Comparison of ENCODE assay signal across 1 cellular context in genomic region chr10:31031666-31032514, GRCh38.
TF ChIP-seq lines count a peak whose summit lies in the region.

A gene with protein sequence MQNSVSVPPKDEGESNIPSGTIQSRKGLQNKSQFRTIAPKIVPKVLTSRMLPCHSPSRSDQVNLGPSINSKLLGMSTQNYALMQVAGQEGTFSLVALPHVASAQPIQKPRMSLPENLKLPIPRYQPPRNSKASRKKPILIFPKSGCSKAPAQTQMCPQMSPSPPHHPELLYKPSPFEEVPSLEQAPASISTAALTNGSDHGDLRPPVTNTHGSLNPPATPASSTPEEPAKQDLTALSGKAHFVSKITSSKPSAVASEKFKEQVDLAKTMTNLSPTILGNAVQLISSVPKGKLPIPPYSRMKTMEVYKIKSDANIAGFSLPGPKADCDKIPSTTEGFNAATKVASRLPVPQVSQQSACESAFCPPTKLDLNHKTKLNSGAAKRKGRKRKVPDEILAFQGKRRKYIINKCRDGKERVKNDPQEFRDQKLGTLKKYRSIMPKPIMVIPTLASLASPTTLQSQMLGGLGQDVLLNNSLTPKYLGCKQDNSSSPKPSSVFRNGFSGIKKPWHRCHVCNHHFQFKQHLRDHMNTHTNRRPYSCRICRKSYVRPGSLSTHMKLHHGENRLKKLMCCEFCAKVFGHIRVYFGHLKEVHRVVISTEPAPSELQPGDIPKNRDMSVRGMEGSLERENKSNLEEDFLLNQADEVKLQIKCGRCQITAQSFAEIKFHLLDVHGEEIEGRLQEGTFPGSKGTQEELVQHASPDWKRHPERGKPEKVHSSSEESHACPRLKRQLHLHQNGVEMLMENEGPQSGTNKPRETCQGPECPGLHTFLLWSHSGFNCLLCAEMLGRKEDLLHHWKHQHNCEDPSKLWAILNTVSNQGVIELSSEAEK (minus strand): TSS chr10:31031865. CDS start chr10:30877034, 154,831 bp downstream.

TF ChIP-seq in HepG2, 621 proteins besides CTCF, POLR2A, EP300 and RAD21 (continued from another document and continues in another):
- TF ChIP-seq, protein P1, sequence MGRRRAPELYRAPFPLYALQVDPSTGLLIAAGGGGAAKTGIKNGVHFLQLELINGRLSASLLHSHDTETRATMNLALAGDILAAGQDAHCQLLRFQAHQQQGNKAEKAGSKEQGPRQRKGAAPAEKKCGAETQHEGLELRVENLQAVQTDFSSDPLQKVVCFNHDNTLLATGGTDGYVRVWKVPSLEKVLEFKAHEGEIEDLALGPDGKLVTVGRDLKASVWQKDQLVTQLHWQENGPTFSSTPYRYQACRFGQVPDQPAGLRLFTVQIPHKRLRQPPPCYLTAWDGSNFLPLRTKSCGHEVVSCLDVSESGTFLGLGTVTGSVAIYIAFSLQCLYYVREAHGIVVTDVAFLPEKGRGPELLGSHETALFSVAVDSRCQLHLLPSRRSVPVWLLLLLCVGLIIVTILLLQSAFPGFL (CRISPR knock-in tag; IDR thresholded peaks at IDR 0.05), result no peak
- TF ChIP-seq ZNF20 (CRISPR knock-in tag; IDR thresholded peaks at IDR 0.05) (no peak), ZNF329 (CRISPR knock-in tag; IDR thresholded peaks at IDR 0.05; ENCODE audit: low read depth) (no peak), ATF4 (CRISPR knock-in tag; IDR thresholded peaks at IDR 0.05) (0 out of 4 replicates have a peak, but pooled peaks of 1 of the 2 experiments have one; percentile 44), ZNF775 (CRISPR knock-in tag; IDR thresholded peaks at IDR 0.05; ENCODE audit: borderline replicate concordance) (no peak), MAFG (CRISPR knock-in tag; IDR thresholded peaks at IDR 0.05) (no peak), SNAPC2 (CRISPR knock-in tag; IDR thresholded peaks at IDR 0.05) (peak; percentile 86; the same call in 1 of the 2 replicates), MAFK (conservative IDR thresholded peaks at IDR 0.05 in 1 of 2, IDR thresholded peaks at IDR 0.05 in 1 of 2; ENCODE audit: low read length in 2 of 2) (no peak), GABPB1 (CRISPR knock-in tag; IDR thresholded peaks at IDR 0.05) (peak; percentile 83), ZNF136 (CRISPR knock-in tag; IDR thresholded peaks at IDR 0.05; ENCODE audit: low read depth) (0 out of 2 replicates have a peak, but pooled peaks have one; percentile 36), ZNF556 (CRISPR knock-in tag; IDR thresholded peaks at IDR 0.05; ENCODE audit: borderline replicate concordance) (peak; percentile 26; the same call in 1 of the 2 replicates), FOXK1 (CRISPR knock-in tag; IDR thresholded peaks at IDR 0.05; ENCODE audit: borderline replicate concordance, low read depth) (0 out of 2 replicates have a peak, but pooled peaks have one; percentile 25), NONO (IDR thresholded peaks at IDR 0.05) (no peak), NONO (CRISPR knock-in tag; conservative IDR thresholded peaks at IDR 0.05) (peak; percentile 52), SOX6 (IDR thresholded peaks at IDR 0.05) (no peak), SOX6 (CRISPR knock-in tag; IDR thresholded peaks at IDR 0.05) (peak; percentile 18; the same call in 1 of the 2 replicates), TEF (CRISPR knock-in tag; IDR thresholded peaks at IDR 0.05) (no peak), HOXA7 (CRISPR knock-in tag; IDR thresholded peaks at IDR 0.05) (no peak), ZNF564 (CRISPR knock-in tag; IDR thresholded peaks at IDR 0.05) (no peak; the same call in 1 of the 2 replicates), CBFB (CRISPR knock-in tag; IDR thresholded peaks at IDR 0.05) (no peak; the same call in 1 of the 2 replicates), NFIC (IDR thresholded peaks at IDR 0.05; ENCODE audit: low read length) (no peak), HNF1A (IDR thresholded peaks at IDR 0.05; ENCODE audit: low read depth) (no peak), HNF1A (CRISPR knock-in tag; IDR thresholded peaks at IDR 0.05; ENCODE audit: borderline replicate concordance) (peak; percentile 24; the same call in 1 of the 2 replicates), JDP2 (CRISPR knock-in tag; IDR thresholded peaks at IDR 0.05; ENCODE audit: borderline replicate concordance) (no peak), ZNF749 (CRISPR knock-in tag; IDR thresholded peaks at IDR 0.05; ENCODE audit: borderline replicate concordance) (no peak), TFAP4 (IDR thresholded peaks at IDR 0.05; ENCODE audit: borderline replicate concordance, low read depth) (peak; percentile 23; the same call in 1 of the 2 replicates), HINFP (CRISPR knock-in tag; IDR thresholded peaks at IDR 0.05; ENCODE audit: low read depth) (no peak), ZEB1 (IDR thresholded peaks at IDR 0.05; ENCODE audit: insufficient replicate concordance, low read depth) (peak; percentile 31), ZFP90 (CRISPR knock-in tag; IDR thresholded peaks at IDR 0.05; ENCODE audit: borderline replicate concordance) (no peak; the same call in 1 of the 2 replicates), ONECUT2 (CRISPR knock-in tag; IDR thresholded peaks at IDR 0.05) (no peak), KAT8 (CRISPR knock-in tag; IDR thresholded peaks at IDR 0.05) (no peak), ZBTB38 (CRISPR knock-in tag; IDR thresholded peaks at IDR 0.05) (peak; percentile 64), MYC (CRISPR knock-in tag; IDR thresholded peaks at IDR 0.05; ENCODE audit: borderline replicate concordance) (peak; percentile 61; the same call in 1 of the 2 replicates), HDAC1 (CRISPR knock-in tag; IDR thresholded peaks at IDR 0.05) (peak; percentile 49)
- TF ChIP-seq, protein P2, sequence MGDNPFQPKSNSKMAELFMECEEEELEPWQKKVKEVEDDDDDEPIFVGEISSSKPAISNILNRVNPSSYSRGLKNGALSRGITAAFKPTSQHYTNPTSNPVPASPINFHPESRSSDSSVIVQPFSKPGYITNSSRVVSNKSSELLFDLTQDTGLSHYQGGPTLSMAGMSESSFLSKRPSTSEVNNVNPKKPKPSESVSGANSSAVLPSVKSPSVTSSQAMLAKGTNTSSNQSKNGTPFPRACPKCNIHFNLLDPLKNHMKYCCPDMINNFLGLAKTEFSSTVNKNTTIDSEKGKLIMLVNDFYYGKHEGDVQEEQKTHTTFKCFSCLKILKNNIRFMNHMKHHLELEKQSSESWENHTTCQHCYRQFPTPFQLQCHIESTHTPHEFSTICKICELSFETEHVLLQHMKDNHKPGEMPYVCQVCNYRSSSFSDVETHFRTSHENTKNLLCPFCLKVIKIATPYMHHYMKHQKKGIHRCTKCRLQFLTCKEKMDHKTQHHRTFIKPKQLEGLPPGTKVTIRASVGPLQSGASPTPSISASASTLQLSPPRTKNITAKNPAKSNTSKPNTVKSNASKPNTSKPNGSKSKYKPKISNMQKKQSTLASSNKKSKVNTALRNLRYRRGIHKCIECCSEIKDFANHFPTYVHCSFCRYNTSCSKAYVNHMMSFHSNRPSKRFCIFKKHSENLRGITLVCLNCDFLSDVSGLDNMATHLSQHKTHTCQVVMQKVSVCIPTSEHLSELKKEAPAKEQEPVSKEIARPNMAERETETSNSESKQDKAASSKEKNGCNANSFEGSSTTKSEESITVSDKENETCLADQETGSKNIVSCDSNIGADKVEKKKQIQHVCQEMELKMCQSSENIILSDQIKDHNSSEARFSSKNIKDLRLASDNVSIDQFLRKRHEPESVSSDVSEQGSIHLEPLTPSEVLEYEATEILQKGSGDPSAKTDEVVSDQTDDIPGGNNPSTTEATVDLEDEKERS (CRISPR knock-in tag; IDR thresholded peaks at IDR 0.05), result 0 out of 2 replicates have a peak, but pooled peaks have one; percentile 39
- TF ChIP-seq, protein P3, sequence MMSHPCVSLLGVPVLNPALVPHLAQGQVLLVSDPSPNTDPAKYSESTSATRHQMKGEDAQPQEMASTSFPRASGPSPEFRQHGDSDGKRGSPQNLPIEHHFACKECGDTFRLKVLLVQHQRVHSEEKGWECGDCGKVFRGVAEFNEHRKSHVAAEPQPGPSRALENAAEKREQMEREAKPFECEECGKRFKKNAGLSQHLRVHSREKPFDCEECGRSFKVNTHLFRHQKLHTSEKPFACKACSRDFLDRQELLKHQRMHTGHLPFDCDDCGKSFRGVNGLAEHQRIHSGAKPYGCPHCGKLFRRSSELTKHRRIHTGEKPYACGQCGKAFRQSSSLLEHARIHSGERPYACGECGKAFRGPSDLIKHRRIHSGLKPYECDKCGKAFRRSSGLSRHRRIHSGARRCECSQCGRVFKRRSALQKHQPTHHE (CRISPR knock-in tag; IDR thresholded peaks at IDR 0.05; ENCODE audit: borderline replicate concordance), result peak; percentile 74; the same call in 1 of the 2 replicates
- TF ChIP-seq, protein P4, sequence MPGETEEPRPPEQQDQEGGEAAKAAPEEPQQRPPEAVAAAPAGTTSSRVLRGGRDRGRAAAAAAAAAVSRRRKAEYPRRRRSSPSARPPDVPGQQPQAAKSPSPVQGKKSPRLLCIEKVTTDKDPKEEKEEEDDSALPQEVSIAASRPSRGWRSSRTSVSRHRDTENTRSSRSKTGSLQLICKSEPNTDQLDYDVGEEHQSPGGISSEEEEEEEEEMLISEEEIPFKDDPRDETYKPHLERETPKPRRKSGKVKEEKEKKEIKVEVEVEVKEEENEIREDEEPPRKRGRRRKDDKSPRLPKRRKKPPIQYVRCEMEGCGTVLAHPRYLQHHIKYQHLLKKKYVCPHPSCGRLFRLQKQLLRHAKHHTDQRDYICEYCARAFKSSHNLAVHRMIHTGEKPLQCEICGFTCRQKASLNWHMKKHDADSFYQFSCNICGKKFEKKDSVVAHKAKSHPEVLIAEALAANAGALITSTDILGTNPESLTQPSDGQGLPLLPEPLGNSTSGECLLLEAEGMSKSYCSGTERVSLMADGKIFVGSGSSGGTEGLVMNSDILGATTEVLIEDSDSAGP (CRISPR knock-in tag; IDR thresholded peaks at IDR 0.05; ENCODE audit: borderline replicate concordance), result peak; percentile 44; the same call in 1 of the 2 replicates
- TF ChIP-seq, protein P5, sequence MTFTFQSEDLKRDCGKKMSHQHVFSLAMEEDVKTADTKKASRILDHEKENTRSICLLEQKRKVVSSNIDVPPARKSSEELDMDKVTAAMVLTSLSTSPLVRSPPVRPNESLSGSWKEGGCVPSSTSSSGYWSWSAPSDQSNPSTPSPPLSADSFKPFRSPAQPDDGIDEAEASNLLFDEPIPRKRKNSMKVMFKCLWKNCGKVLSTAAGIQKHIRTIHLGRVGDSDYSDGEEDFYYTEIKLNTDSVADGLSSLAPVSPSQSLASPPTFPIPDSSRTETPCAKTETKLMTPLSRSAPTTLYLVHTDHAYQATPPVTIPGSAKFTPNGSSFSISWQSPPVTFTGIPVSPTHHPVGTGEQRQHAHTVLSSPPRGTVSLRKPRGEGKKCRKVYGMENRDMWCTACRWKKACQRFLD (CRISPR knock-in tag; IDR thresholded peaks at IDR 0.05; ENCODE audit: borderline replicate concordance), result 0 out of 2 replicates have a peak, but pooled peaks have one; percentile 65
